9 cellular contexts compared by ENCODE assay signal in genomic region chr7:75905785-75906604, GRCh38. TPM values are rescaled to one million over a fixed set of nuclear protein-coding genes. Genes with fewer than 3 reads are reported as not detected.
A peak's percentile ranks its signal among the peaks of the same experiment; 100 is the strongest.
DNase-seq lines count a peak whose midpoint lies in the region; ATAC-seq, FAIRE-seq and TF ChIP-seq lines count a peak whose summit lies in the region.
"Had no signal": no experiment of that assay in that cellular context is flagged by ENCODE, and none has a peak within 500 bp of the region (broad histone marks: within the 10 kb centered on the region; RNA-seq: fewer than 3 reads in every experiment).

No MANE protein-coding gene starts in this region.

- ATAC-seq in HG03045 (IDR thresholded peaks at IDR 0.05; ENCODE audit: unreplicated experiment): no peak
- ATAC-seq in GM18907 (IDR thresholded peaks at IDR 0.05; ENCODE audit: unreplicated experiment): no peak

- peak overlapping the region; percentile 32 for H3K4me2 ChIP-seq in keratinocyte (ENCODE audit: control insufficient read depth, extremely low read depth, insufficient read depth, low read depth, low read length)

- dilution Hi-C loops in keratinocyte (cut with MboI; ENCODE audit: extremely low pct_ligation_motif_present, low sequenced_read_pairs): no loop called here

- H3K79me2 ChIP-seq in keratinocyte (ENCODE audit: control insufficient read depth, insufficient read depth, low read length): no peaks in the 10 kb centered on the region

- intact Hi-C loops in MCF 10A (cut with micrococcal nuclease): no loop called here

- no peaks in the 10 kb centered on the region for H3K36me3 Mint-ChIP-seq in MCF 10A (ENCODE audit: insufficient read depth, unreplicated experiment)

- H3K27ac Mint-ChIP-seq in MCF 10A (ENCODE audit: low read depth, unreplicated experiment): peak overlapping the region; percentile 27
- H3K27ac Mint-ChIP-seq: stimulated activated naive CD8-positive, alpha-beta T cell treated with anti-CD3 and anti-CD28 coated beads, Interleukin-15, Interleukin-2, amounts not matched to agents 100 ng/mL and 50 ng/mL, for 24 hours had no signal

- H2AFZ ChIP-seq in keratinocyte (ENCODE audit: control insufficient read depth, low read length): no peak overlapping the region

- DNase-seq in DMS53 (lab: John Stamatoyannopoulos, UW) (peak; percentile 99), NCI-H2107 (lab: John Stamatoyannopoulos, UW) (peak; percentile 78), MCF 10A (ENCODE audit: unreplicated experiment) (peak; percentile 85), keratinocyte (ENCODE audit: low read depth, low spot score) (no peak)
- DNase-seq in activated CD4-positive, CD25-positive, alpha-beta regulatory T cell (lab: John Stamatoyannopoulos, UW): no peak

- H3K27me3 Mint-ChIP-seq in MCF 10A (ENCODE audit: insufficient read depth, unreplicated experiment): no peaks in the 10 kb centered on the region
- H3K27me3 Mint-ChIP-seq: stimulated activated naive CD8-positive, alpha-beta T cell treated with anti-CD3 and anti-CD28 coated beads, Interleukin-15, Interleukin-2, amounts not matched to agents 100 ng/mL and 50 ng/mL, for 24 hours had no signal

- TF ChIP-seq CTCF in MCF 10A (IDR thresholded peaks at IDR 0.05; ENCODE audit: unreplicated experiment): no peak
- no peak for TF ChIP-seq CTCF in keratinocyte (optimal IDR thresholded peaks at IDR 0.05 in 1 of 3, IDR thresholded peaks at IDR 0.05 in 1 of 3, conservative IDR thresholded peaks at IDR 0.05 in 1 of 3; ENCODE audit: extremely low read depth in 1 of 3, insufficient read depth in 2 of 3, low read length in 3 of 3)

- H3K9ac ChIP-seq in keratinocyte (ENCODE audit: control insufficient read depth, extremely low read depth, insufficient read depth, low read length): no peak overlapping the region
- H3K9ac ChIP-seq in subcutaneous abdominal adipose tissue (ENCODE audit: low read length in 5 of 5): peak overlapping the region in 3 of 5 donors; percentile 6 to 80 (median 43)

- H3K9me1 ChIP-seq in keratinocyte (ENCODE audit: control insufficient read depth, extremely low read depth, insufficient read depth, low read length): no peaks in the 10 kb centered on the region

- peak; percentile 81 for FAIRE-seq in keratinocyte (lab: Jason Lieb, UNC)

- POLR2A ChIA-PET in MCF 10A (lab: Yijun Ruan, JAX): interaction anchor here (0.6 to 2.8 kb wide), 5 partner anchors 9 to 143 kb away, joined by 3 to 23 read pairs (median 5); partner anchors contain the start of genes POR and RHBDD2

- H3K36me3 ChIP-seq in keratinocyte (ENCODE audit: control insufficient read depth in 2 of 2, extremely low read depth in 1 of 2, insufficient read depth in 2 of 2, low read length in 2 of 2) (no peaks in the 10 kb centered on the region), subcutaneous abdominal adipose tissue (ENCODE audit: control insufficient read depth in 5 of 5, insufficient read depth in 5 of 5, low read length in 5 of 5) (no peaks in the 10 kb centered on the region)

- BruUV-seq in MCF 10A (replicated peaks; lab: Mats Ljungman, UMichigan): no TSS peak

- no peak overlapping the region for H3K4me3 Mint-ChIP-seq in MCF 10A (ENCODE audit: unreplicated experiment)
- H3K4me3 Mint-ChIP-seq: stimulated activated naive CD8-positive, alpha-beta T cell treated with anti-CD3 and anti-CD28 coated beads, Interleukin-15, Interleukin-2, amounts not matched to agents 100 ng/mL and 50 ng/mL, for 24 hours had no signal

- no peaks in the 10 kb centered on the region for H3K9me3 Mint-ChIP-seq in MCF 10A (ENCODE audit: unreplicated experiment)
- H3K9me3 Mint-ChIP-seq: stimulated activated naive CD8-positive, alpha-beta T cell treated with anti-CD3 and anti-CD28 coated beads, Interleukin-15, Interleukin-2, amounts not matched to agents 100 ng/mL and 50 ng/mL, for 24 hours had no signal

- H4K20me1 ChIP-seq in keratinocyte (ENCODE audit: control insufficient read depth, extremely low read depth, insufficient read depth, low read length): no peaks in the 10 kb centered on the region

- H3K4me3 ChIP-seq in keratinocyte (ENCODE audit: control insufficient read depth in 2 of 3, extremely low read depth in 1 of 3, insufficient read depth in 2 of 3, low read depth in 1 of 3, low read length in 3 of 3) (no peak overlapping the region), subcutaneous abdominal adipose tissue (ENCODE audit: low read depth in 1 of 5, low read length in 5 of 5) (peak overlapping the region in 1 of 5 donors; percentile 3)

- H3K9me3 ChIP-seq in keratinocyte (ENCODE audit: control insufficient read depth, low read depth, low read length) (no peaks in the 10 kb centered on the region), subcutaneous abdominal adipose tissue (ENCODE audit: control insufficient read depth in 5 of 5, low read length in 5 of 5) (no peaks in the 10 kb centered on the region)

- H3K4me1 Mint-ChIP-seq in MCF 10A (ENCODE audit: insufficient read depth, unreplicated experiment): peaks cover 7% of the 10 kb centered on the region

- H3K27ac ChIP-seq in keratinocyte (ENCODE audit: control insufficient read depth, insufficient read depth, low read length): no peak overlapping the region
- peak overlapping the region; percentile 89 for H3K27ac ChIP-seq in subcutaneous abdominal adipose tissue (ENCODE audit: low read depth, low read length)

- no peaks in the 10 kb centered on the region for H3K27me3 ChIP-seq in keratinocyte (ENCODE audit: control insufficient read depth, extremely low read depth, insufficient read depth, low read length)
- H3K27me3 ChIP-seq in subcutaneous abdominal adipose tissue (ENCODE audit: control insufficient read depth in 5 of 5, insufficient read depth in 4 of 5, low read length in 5 of 5): no peaks in the 10 kb centered on the region

- CTCF ChIA-PET in MCF 10A (lab: Yijun Ruan, JAX): interaction anchor here (0.5 to 0.6 kb wide), 2 partner anchors 30 to 54 kb away, joined by 4 read pairs; no protein-coding TSS in a partner anchor

- H3K4me1 ChIP-seq in keratinocyte (ENCODE audit: control insufficient read depth, extremely low read depth, insufficient read depth, low read length): peaks cover 11% of the 10 kb centered on the region
- H3K4me1 ChIP-seq in subcutaneous abdominal adipose tissue (ENCODE audit: control insufficient read depth in 5 of 5, insufficient read depth in 5 of 5, low read length in 5 of 5): peaks cover 0 to 29% (median 18%) of the 10 kb centered on the region in 5 donors

RNA-seq across cellular contexts. Expression of gene POR, which starts 9.0 kb away (rescaled TPM):
- 45.1 and 58.0 TPM in 2 replicates for total RNA-seq in MCF 10A (2022)
- 25.9 to 35.0 TPM (median 28.6 TPM) in 3 replicates for polyA plus RNA-seq in keratinocyte
- polyA plus RNA-seq in keratinocyte (2011; ENCODE audit: low read depth): 56.9 TPM
- polyA plus RNA-seq in keratinocyte (2011; cell fraction: cytosol; rRNA removed): 18.1 and 28.0 TPM in 2 replicates
- 81.8 and 114 TPM in 2 replicates for polyA plus RNA-seq in keratinocyte (2011; cell fraction: nucleus; rRNA removed)
- polyA plus RNA-seq in keratinocyte (2012; ENCODE audit: low replicate concordance): 48.4 and 59.6 TPM in 2 replicates
- 32.7 to 104 TPM (median 40.3 TPM) in 3 replicates for polyA minus RNA-seq in keratinocyte
- 72.1 TPM for polyA minus RNA-seq in keratinocyte (2011; cell fraction: cytosol; rRNA and poly(A)+ RNA removed)
- 80.5 and 92.7 TPM in 2 replicates for polyA minus RNA-seq in keratinocyte (2011; cell fraction: nucleus; rRNA and poly(A)+ RNA removed)

RNA-seq across cellular contexts. Expression of gene RHBDD2, which starts 27.2 kb away (rescaled TPM):
- total RNA-seq in MCF 10A (2022): 36.1 and 38.6 TPM in 2 replicates
- 24.1 to 35.4 TPM (median 26.3 TPM) in 3 replicates for polyA plus RNA-seq in keratinocyte
- 10.6 TPM for polyA plus RNA-seq in keratinocyte (2011; ENCODE audit: low read depth)
- 32.2 and 47.8 TPM in 2 replicates for polyA plus RNA-seq in keratinocyte (2011; cell fraction: cytosol; rRNA removed)
- 28.1 and 37.3 TPM in 2 replicates for polyA plus RNA-seq in keratinocyte (2011; cell fraction: nucleus; rRNA removed)
- 38.2 and 59.4 TPM in 2 replicates for polyA plus RNA-seq in keratinocyte (2012; ENCODE audit: low replicate concordance)
- 24.3 to 54.7 TPM (median 34.0 TPM) in 3 replicates for polyA minus RNA-seq in keratinocyte
- 38.8 TPM for polyA minus RNA-seq in keratinocyte (2011; cell fraction: cytosol; rRNA and poly(A)+ RNA removed)
- polyA minus RNA-seq in keratinocyte (2011; cell fraction: nucleus; rRNA and poly(A)+ RNA removed): 12.1 and 18.5 TPM in 2 replicates

Comparison
In these comparisons a context has a peak if more than half of its experiments do, and no peak if none do; other contexts are left out.
1. DNase-seq: peak in DMS53 (single experiment), NCI-H2107 (single experiment) and MCF 10A (single experiment); none in keratinocyte (single experiment) and activated CD4-positive, CD25-positive, alpha-beta regulatory T cell (0 of 4).